9 cellular contexts compared by ENCODE assay signal in the genomic region with DNA sequence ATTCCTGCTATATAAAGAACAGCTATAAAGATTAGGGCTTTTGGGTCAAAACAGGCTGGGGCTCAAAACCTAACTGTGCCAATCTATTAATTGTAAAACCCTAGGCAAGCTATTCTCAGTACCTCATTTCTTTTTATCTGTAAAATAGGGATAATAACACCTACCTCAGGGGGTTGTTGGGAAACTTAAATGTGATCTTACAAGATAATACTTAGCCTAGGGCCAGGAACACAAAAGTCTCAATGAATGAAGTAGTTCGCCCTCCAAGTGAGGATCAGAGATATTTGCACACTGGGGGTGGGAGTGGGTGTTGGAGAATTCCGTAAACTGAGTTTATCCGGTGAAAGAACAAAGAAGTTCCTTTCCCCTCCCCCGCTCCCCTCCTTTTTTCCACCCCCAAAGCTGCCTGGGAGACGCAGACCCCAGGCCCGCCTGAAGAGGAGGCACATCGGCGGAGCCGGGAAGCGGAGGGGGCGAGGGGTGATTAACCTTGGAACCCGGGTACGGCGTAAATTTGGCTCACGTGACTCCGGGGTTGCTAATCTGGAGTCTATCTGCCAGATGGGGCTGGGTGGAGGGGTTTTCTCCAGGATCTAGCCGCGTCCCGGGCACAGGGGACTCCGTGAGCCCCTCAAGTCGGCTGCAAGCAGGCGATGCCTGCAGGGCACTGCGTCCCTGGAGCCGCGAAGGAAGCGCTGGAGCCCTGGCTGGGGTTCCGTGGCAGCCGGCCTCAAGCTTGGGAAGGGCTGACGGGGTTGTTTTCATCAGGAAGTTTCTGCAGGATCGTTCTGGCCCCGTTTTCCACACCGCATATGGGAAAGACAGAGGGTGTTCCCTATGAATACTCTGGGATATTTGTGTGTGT.
DNase-seq lines count a peak whose midpoint lies in the region; ATAC-seq lines count a peak whose summit lies in the region.
"Had no signal": no experiment of that assay in that cellular context is flagged by ENCODE, and none has a peak within 500 bp of the region (broad histone marks: within the 10 kb centered on the region; RNA-seq: fewer than 3 reads in every experiment).

No MANE protein-coding gene starts in this region.

- no peak for ATAC-seq in GM21529 (IDR thresholded peaks at IDR 0.05; ENCODE audit: unreplicated experiment)
- no peak for ATAC-seq in stimulated activated memory B cell treated with anti-CD40 and anti-IgM and Interleukin-4, amounts not matched to agents 10 μg/mL and 1 μg/mL and 100 μg/mL, for 72 hours

- peaks cover 29% of the 10 kb centered on the region for H3K4me1 Mint-ChIP-seq in stimulated activated memory B cell treated with anti-CD40 and anti-IgM and Interleukin-4, amounts not matched to agents 10 μg/mL and 1 μg/mL and 100 μg/mL, for 72 hours

- no peak overlapping the region for H3K4me3 Mint-ChIP-seq in stimulated activated memory B cell treated with anti-CD40 and anti-IgM and Interleukin-4, amounts not matched to agents 10 μg/mL and 1 μg/mL and 100 μg/mL, for 72 hours

- no peaks in the 10 kb centered on the region for H3K9me3 ChIP-seq in muscle layer of colon (ENCODE audit: low read length)

- H3K27ac ChIP-seq in ACC112 (ENCODE audit: low read depth, low read length) (no peak overlapping the region), muscle layer of colon (ENCODE audit: low read depth, low read length) (no peak overlapping the region)

- H3K4me1 ChIP-seq in ACC112 (ENCODE audit: control insufficient read depth, insufficient read depth, low read length, unreplicated experiment) (peaks cover 17% of the 10 kb centered on the region), muscle layer of colon (ENCODE audit: insufficient read depth, low read length) (peaks cover 20% of the 10 kb centered on the region)

- H3K4me3 ChIP-seq in ACC112 (ENCODE audit: low read depth, low read length) (peak overlapping the region; percentile 90), muscle layer of colon (ENCODE audit: low read depth in 1 of 2, low read length in 2 of 2) (peak overlapping the region; percentile 55 to 71)

- no peak overlapping the region for H3K9ac ChIP-seq in muscle layer of colon (ENCODE audit: low read length)

- DNase-seq in HuH-7.5 (ENCODE audit: low spot score) (peak; percentile 29), ecto neural progenitor cell (ENCODE audit: low spot score) (peak; percentile 84), NCI-H2081 (lab: John Stamatoyannopoulos, UW) (no peak), HPDE6-E6E7 (ENCODE audit: extremely low spot score) (no peak)

- peaks cover 30% of the 10 kb centered on the region for H3K27me3 Mint-ChIP-seq in stimulated activated memory B cell treated with anti-CD40 and anti-IgM and Interleukin-4, amounts not matched to agents 10 μg/mL and 1 μg/mL and 100 μg/mL, for 72 hours

- H3K79me2 ChIP-seq in ACC112 (ENCODE audit: control insufficient read depth, insufficient read depth, low read length, unreplicated experiment) = peaks cover 11% of the 10 kb centered on the region

- peak overlapping the region; percentile 87 for H2AFZ ChIP-seq in ACC112 (ENCODE audit: low read length, unreplicated experiment)

- H3K36me3 ChIP-seq in ACC112 (ENCODE audit: insufficient read depth, low read length) (no peaks in the 10 kb centered on the region), muscle layer of colon (ENCODE audit: insufficient read depth, low read length) (no peaks in the 10 kb centered on the region)

- H3K27me3 ChIP-seq in ACC112 (ENCODE audit: insufficient read depth, low read length) (peaks cover 19% of the 10 kb centered on the region), muscle layer of colon (ENCODE audit: control insufficient read depth in 1 of 2, insufficient read depth in 2 of 2, low read length in 2 of 2) (no peaks in the 10 kb centered on the region)

- H3K36me3 Mint-ChIP-seq in stimulated activated memory B cell treated with anti-CD40 and anti-IgM and Interleukin-4, amounts not matched to agents 10 μg/mL and 1 μg/mL and 100 μg/mL, for 72 hours = no peaks in the 10 kb centered on the region

- no peaks in the 10 kb centered on the region for H3K9me3 Mint-ChIP-seq in stimulated activated memory B cell treated with anti-CD40 and anti-IgM and Interleukin-4, amounts not matched to agents 10 μg/mL and 1 μg/mL and 100 μg/mL, for 72 hours
- H3K9me3 Mint-ChIP-seq: central memory CD8-positive, alpha-beta T cell had no signal

- no peak overlapping the region for H3K27ac Mint-ChIP-seq in stimulated activated memory B cell treated with anti-CD40 and anti-IgM and Interleukin-4, amounts not matched to agents 10 μg/mL and 1 μg/mL and 100 μg/mL, for 72 hours

Comparison
In these comparisons a context has a peak if more than half of its experiments do, and no peak if none do; other contexts are left out.
1. DNase-seq: peak in HuH-7.5 (single experiment) and ecto neural progenitor cell (single experiment); none in NCI-H2081 (0 of 2) and HPDE6-E6E7 (single experiment).